8 cellular contexts compared by ENCODE assay signal in genomic region chr6:31897612-31898199, GRCh38. TPM values are rescaled to one million over a fixed set of nuclear protein-coding genes. Genes with fewer than 3 reads are reported as not detected.
DNase-seq lines count a peak whose midpoint lies in the region; ATAC-seq and TF ChIP-seq lines count a peak whose summit lies in the region.

Gene EHMT2, minus strand, starts transcription at chr6:31897698. Its CDS starts 21 bp downstream, at chr6:31897677.

- no peaks in the 10 kb centered on the region for H3K27me3 Mint-ChIP-seq in activated T-cell treated with anti-CD3 and anti-CD28 coated beads, Interleukin-2, amount 50 U/mL, for 24 hours

- DNase-seq in activated T-cell treated with anti-CD3 and anti-CD28 coated beads, Interleukin-2, amount 50 U/mL, for 24 hours: peak; percentile 89
- DNase-seq in stimulated activated CD8-positive, alpha-beta memory T cell treated with anti-CD3 and anti-CD28 coated beads, Interleukin-7, amount 100 ng/mL, for 1 hour (ENCODE audit: low read depth in 2 of 2): peak; percentile 64 to 66

- WGBS in esophagus, 2 donors: 0% methylated on average over 33 to 42 of the region's 42 CpGs

- peak within 1 kb of the TSS; percentile 80 to 98 (median 95) for H3K4me2 ChIP-seq in BLaER1 treated with 17β-estradiol and CSF1 and Interleukin-3, amounts not matched to agents 10 nM and 100 nM

- no peak for TF ChIP-seq RAD21 in Ishikawa (IDR thresholded peaks at IDR 0.05; ENCODE audit: low read depth)

- H3K4me3 ChIP-seq in BLaER1 treated with 17β-estradiol and CSF1 and Interleukin-3, amounts not matched to agents 10 nM and 100 nM: peak within 1 kb of the TSS; percentile 70 to 90 (median 82)
- peak within 1 kb of the TSS; percentile 74 to 84 for H3K4me3 ChIP-seq in esophagus (ENCODE audit: low read depth in 1 of 2, low read length in 2 of 2)
- peak within 1 kb of the TSS; percentile 72 to 85 for H3K4me3 ChIP-seq in muscle layer of colon (ENCODE audit: low read depth in 1 of 2, low read length in 2 of 2)

- peak; percentile 68 for ATAC-seq in GM19452 (IDR thresholded peaks at IDR 0.05; ENCODE audit: unreplicated experiment)

- H3K9me3 Mint-ChIP-seq in activated T-cell treated with anti-CD3 and anti-CD28 coated beads, Interleukin-2, amount 50 U/mL, for 24 hours: no peaks in the 10 kb centered on the region

- peak within 1 kb of the TSS; percentile 77 to 90 (median 85) for H3K9ac ChIP-seq in BLaER1 treated with 17β-estradiol and CSF1 and Interleukin-3, amounts not matched to agents 10 nM and 100 nM
- peak within 1 kb of the TSS; percentile 85 for H3K9ac ChIP-seq in muscle layer of colon (ENCODE audit: low read length)

- peak within 1 kb of the TSS; percentile 96 for H3K27ac Mint-ChIP-seq in activated T-cell treated with anti-CD3 and anti-CD28 coated beads, Interleukin-2, amount 50 U/mL, for 24 hours

- peaks cover 0 to 6% (median 0%) of the 10 kb centered on the region in 11 experiments; a peak in 3 of 22 replicates for H4K20me1 ChIP-seq in BLaER1 treated with 17β-estradiol and CSF1 and Interleukin-3, amounts not matched to agents 10 nM and 100 nM

- TF ChIP-seq EP300 in Ishikawa (IDR thresholded peaks at IDR 0.05; ENCODE audit: borderline replicate concordance): no peak

- H3K27me3 ChIP-seq in BLaER1 treated with 17β-estradiol and CSF1 and Interleukin-3, amounts not matched to agents 10 nM and 100 nM: no peaks in the 10 kb centered on the region
- no peaks in the 10 kb centered on the region for H3K27me3 ChIP-seq in esophagus (ENCODE audit: control insufficient read depth in 1 of 2, insufficient read depth in 2 of 2, low read length in 2 of 2)
- no peaks in the 10 kb centered on the region for H3K27me3 ChIP-seq in muscle layer of colon (ENCODE audit: control insufficient read depth in 1 of 2, insufficient read depth in 2 of 2, low read length in 2 of 2)

- H3K27ac ChIP-seq in BLaER1 treated with 17β-estradiol and CSF1 and Interleukin-3, amounts not matched to agents 10 nM and 100 nM: peak within 1 kb of the TSS; percentile 9 to 81 (median 76); a peak in 21 of 22 replicates
- H3K27ac ChIP-seq in esophagus (ENCODE audit: low read depth in 2 of 2, low read length in 1 of 2) (peak within 1 kb of the TSS; percentile 83 to 93), muscle layer of colon (ENCODE audit: low read depth, low read length) (peak within 1 kb of the TSS; percentile 96)

- no peaks in the 10 kb centered on the region for H3K9me3 ChIP-seq in BLaER1 treated with 17β-estradiol and CSF1 and Interleukin-3, amounts not matched to agents 10 nM and 100 nM (replicated peaks in 1 of 11)
- H3K9me3 ChIP-seq in esophagus (ENCODE audit: control insufficient read depth in 2 of 2, insufficient read depth in 1 of 2, low read depth in 1 of 2, low read length in 1 of 2) (no peaks in the 10 kb centered on the region), muscle layer of colon (ENCODE audit: low read length) (no peaks in the 10 kb centered on the region)

- H3K4me1 Mint-ChIP-seq in activated T-cell treated with anti-CD3 and anti-CD28 coated beads, Interleukin-2, amount 50 U/mL, for 24 hours (ENCODE audit: low read depth): peaks cover 38% of the 10 kb centered on the region

- peaks cover 30 to 39% (median 36%) of the 10 kb centered on the region in 11 experiments for H3K36me3 ChIP-seq in BLaER1 treated with 17β-estradiol and CSF1 and Interleukin-3, amounts not matched to agents 10 nM and 100 nM
- peaks cover 0 to 4% of the 10 kb centered on the region in 2 donors for H3K36me3 ChIP-seq in esophagus (ENCODE audit: control insufficient read depth in 2 of 2, insufficient read depth in 2 of 2, low read length in 1 of 2)
- peaks cover 8% of the 10 kb centered on the region for H3K36me3 ChIP-seq in muscle layer of colon (ENCODE audit: insufficient read depth, low read length)

- peaks cover 50 to 68% (median 56%) of the 10 kb centered on the region in 10 experiments for H3K4me1 ChIP-seq in BLaER1 treated with 17β-estradiol and CSF1 and Interleukin-3, amounts not matched to agents 10 nM and 100 nM
- H3K4me1 ChIP-seq in esophagus (ENCODE audit: control insufficient read depth in 2 of 2, insufficient read depth in 2 of 2, low read length in 1 of 2) (peaks cover 3 to 8% of the 10 kb centered on the region in 2 donors), muscle layer of colon (ENCODE audit: insufficient read depth, low read length) (peaks cover 32% of the 10 kb centered on the region)

- H3K36me3 Mint-ChIP-seq in activated T-cell treated with anti-CD3 and anti-CD28 coated beads, Interleukin-2, amount 50 U/mL, for 24 hours (ENCODE audit: low read depth): peaks cover 52% of the 10 kb centered on the region

- H3K4me3 Mint-ChIP-seq in activated T-cell treated with anti-CD3 and anti-CD28 coated beads, Interleukin-2, amount 50 U/mL, for 24 hours: peak within 1 kb of the TSS; percentile 93

TF ChIP-seq in Ishikawa, 13 proteins besides CTCF, POLR2A, EP300 and RAD21 (continues in another document):
- TF ChIP-seq USF1 (IDR thresholded peaks at IDR 0.05) (peak; percentile 96), EGR1 (IDR thresholded peaks at IDR 0.05) (no peak), ZBTB7A (IDR thresholded peaks at IDR 0.05; ENCODE audit: low read depth) (no peak), FOXM1 (IDR thresholded peaks at IDR 0.05; ENCODE audit: borderline replicate concordance, low read depth) (no peak), REST (IDR thresholded peaks at IDR 0.05; ENCODE audit: low read depth) (no peak), TAF1 (IDR thresholded peaks at IDR 0.05; ENCODE audit: low read depth) (peak; percentile 67)

TF ChIP-seq in PFSK-1, 5 proteins besides CTCF, POLR2A, EP300 and RAD21:
- TF ChIP-seq TAF1 (IDR thresholded peaks at IDR 0.05; ENCODE audit: borderline replicate concordance, insufficient read depth, low read length) (peak; percentile 64; the same call in 1 of the 2 replicates), REST (IDR thresholded peaks at IDR 0.05; ENCODE audit: insufficient read depth in 1 of 2, low read depth in 2 of 2, low read length in 2 of 2) (0 out of 4 replicates have a peak, but pooled peaks of 1 of the 2 experiments have one; percentile 7), POLR2AphosphoS5 (IDR thresholded peaks at IDR 0.05; ENCODE audit: low read depth, low read length) (peak; percentile 55; the same call in 1 of the 2 replicates), FOXP2 (optimal IDR thresholded peaks at IDR 0.05; ENCODE audit: borderline replicate concordance, extremely low read depth, extremely low read length, insufficient read depth) (no peak), SIN3A (IDR thresholded peaks at IDR 0.05; ENCODE audit: borderline replicate concordance, insufficient read depth, low read length) (no peak)

RNA-seq across cellular contexts. Expression of gene EHMT2, which starts in this region (rescaled TPM):
- 149 TPM for polyA plus RNA-seq in PFSK-1 (2012; ENCODE audit: insufficient read length, low read depth)
- 10 to 100 TPM; 27.2 to 39.6 TPM for polyA plus RNA-seq in esophagus

Comparison
In these comparisons a context has a peak if more than half of its experiments do, and no peak if none do; other contexts are left out.
1. Peak in every context shown above with its lines: DNase-seq, ATAC-seq, H3K4me3 ChIP-seq and H3K27ac ChIP-seq.